In the genomic region with DNA sequence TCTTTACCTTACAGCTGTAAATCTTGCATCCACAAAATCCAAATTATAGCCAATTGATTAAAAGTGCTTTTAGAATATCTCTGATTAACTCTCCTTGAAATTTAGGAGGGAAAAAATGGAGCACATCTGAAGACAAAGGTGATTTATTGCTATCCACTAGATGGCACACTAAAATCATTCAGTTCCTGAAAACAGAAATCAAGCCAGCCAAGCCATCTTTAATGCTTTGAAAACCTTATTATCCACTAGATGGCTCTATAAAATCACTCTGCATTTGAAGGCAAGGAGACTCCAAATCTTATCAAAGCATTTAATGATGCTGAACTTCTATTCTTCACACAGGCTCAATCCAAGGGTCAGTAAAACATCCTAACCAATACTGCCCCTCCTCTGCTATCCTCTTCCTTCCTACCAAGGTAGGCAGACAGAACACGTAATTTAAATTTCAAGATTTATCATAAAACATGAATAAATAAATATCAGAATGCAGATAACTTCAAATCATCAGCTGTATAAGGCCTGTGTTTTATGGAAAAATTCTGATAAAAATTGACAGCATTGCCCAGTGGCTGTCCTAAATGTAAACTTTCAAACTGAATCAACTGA, we compare ENCODE assay signal across 1 cellular context.
TF ChIP-seq lines count a peak whose summit lies in the region.

No MANE protein-coding gene starts in this region.

TF ChIP-seq in H1, 55 proteins besides CTCF, POLR2A, EP300 and RAD21 (continued from another document):
- no peak for TF ChIP-seq SIX5 (IDR thresholded peaks at IDR 0.05; ENCODE audit: low read depth, low read length)
- no peak for TF ChIP-seq RXRA (IDR thresholded peaks at IDR 0.05; ENCODE audit: insufficient read depth, low read depth, low read length)
- TF ChIP-seq, protein P1, sequence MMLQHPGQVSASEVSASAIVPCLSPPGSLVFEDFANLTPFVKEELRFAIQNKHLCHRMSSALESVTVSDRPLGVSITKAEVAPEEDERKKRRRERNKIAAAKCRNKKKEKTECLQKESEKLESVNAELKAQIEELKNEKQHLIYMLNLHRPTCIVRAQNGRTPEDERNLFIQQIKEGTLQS (IDR thresholded peaks at IDR 0.05; ENCODE audit: insufficient read depth, low read depth, low read length) = no peak
- TF ChIP-seq POU5F1 (IDR thresholded peaks at IDR 0.05; ENCODE audit: low read depth, low read length) = no peak
- no peak for TF ChIP-seq CBX8 (IDR thresholded peaks at IDR 0.05; ENCODE audit: borderline replicate concordance, low read depth, low read length)
- TF ChIP-seq CBX5 (IDR thresholded peaks at IDR 0.05; ENCODE audit: low read depth, low read length) = no peak
TF ChIP-seq in H1: peak in this region for 0.
